Comparison of ENCODE assay signal across 16 cellular contexts in genomic region chr1:212677573-212677972, GRCh38.
"Had no signal": no experiment of that assay in that cellular context is flagged by ENCODE, and none has a peak within 500 bp of the region (broad histone marks: within the 10 kb centered on the region; RNA-seq: fewer than 3 reads in every experiment).

No MANE protein-coding gene starts in this region.

- H3K9me3 Mint-ChIP-seq: activated naive CD4-positive, alpha-beta T cell treated with anti-CD3 and anti-CD28 coated beads, Interleukin-2, amount 50 U/mL, for 72 hours; immature natural killer cell; nephron had no signal

- DNase-seq: activated CD4-positive, alpha-beta T cell treated with anti-CD3 and anti-CD28 coated beads for 1 hour; activated effector memory CD4-positive, alpha-beta T cell treated with anti-CD3 and anti-CD28 coated beads, Interleukin-2, amount 50 U/mL, for 16 hours; cerebellar nuclear complex; dorsolateral prefrontal cortex; immature natural killer cell; mucosa of descending colon; ovary; stimulated activated CD4-positive, alpha-beta T cell treated with anti-CD3 and anti-CD28 coated beads, Interleukin-2, amount 100 ng/mL, for 48 hours; stomach had no signal

- H3K27ac ChIP-seq: esophagus muscularis mucosa, ovary, stomach, thoracic aorta had no signal

- H3K9me3 ChIP-seq: esophagus muscularis mucosa, mucosa of descending colon, ovary, stomach, thoracic aorta had no signal

- H3K4me3 Mint-ChIP-seq: activated CD8-positive, alpha-beta T cell treated with anti-CD3 and anti-CD28 coated beads, Interleukin-2, amount 10 ng/mL, durations not matched to agents 7 days and 5 days; immature natural killer cell; nephron had no signal

- H3K36me3 ChIP-seq: esophagus muscularis mucosa, ovary, stomach, thoracic aorta had no signal

- H3K4me1 Mint-ChIP-seq: nephron had no signal

- H3K27ac Mint-ChIP-seq: activated CD8-positive, alpha-beta T cell treated with anti-CD3 and anti-CD28 coated beads, Interleukin-2, amount 10 ng/mL, durations not matched to agents 7 days and 5 days; immature natural killer cell; nephron had no signal

- H3K4me3 ChIP-seq: dorsolateral prefrontal cortex, esophagus muscularis mucosa, lung, mucosa of descending colon, ovary, stomach, thoracic aorta had no signal

- H3K36me3 Mint-ChIP-seq: activated naive CD4-positive, alpha-beta T cell treated with anti-CD3 and anti-CD28 coated beads, Interleukin-2, amount 50 U/mL, for 72 hours; immature natural killer cell had no signal

- ATAC-seq: activated CD8-positive, alpha-beta T cell treated with anti-CD3 and anti-CD28 coated beads, Interleukin-2, amount 10 ng/mL, durations not matched to agents 7 days and 5 days; mucosa of descending colon had no signal

- H3K27me3 ChIP-seq: dorsolateral prefrontal cortex, esophagus muscularis mucosa, ovary, stomach had no signal

- H3K4me1 ChIP-seq: esophagus muscularis mucosa, stomach had no signal

- FAIRE-seq: endometrium had no signal
